15 cellular contexts compared by ENCODE assay signal in the genomic region with DNA sequence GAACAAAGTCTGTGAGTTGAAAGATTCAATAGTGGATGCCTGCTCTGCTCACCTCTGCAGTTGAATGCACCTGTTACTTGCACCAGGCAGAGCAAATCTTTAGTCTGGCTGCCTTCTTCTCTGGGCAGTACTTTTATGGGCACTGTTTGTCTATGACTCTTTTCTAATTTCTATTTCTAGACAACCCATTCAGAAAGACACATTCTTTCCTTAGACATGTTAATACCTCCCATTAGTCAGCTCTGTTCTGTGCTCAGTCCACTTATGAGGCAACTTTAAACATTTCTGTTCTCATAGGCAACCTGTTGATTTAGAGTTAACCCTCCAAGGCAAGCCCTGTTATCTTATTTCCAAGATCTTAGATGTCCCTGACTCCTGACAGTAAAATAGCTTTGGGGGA.
DNase-seq lines count a peak whose midpoint lies in the region; ATAC-seq and TF ChIP-seq lines count a peak whose summit lies in the region.
"Had no signal": no experiment of that assay in that cellular context is flagged by ENCODE, and none has a peak within 500 bp of the region (broad histone marks: within the 10 kb centered on the region; RNA-seq: fewer than 3 reads in every experiment).

No MANE protein-coding gene starts in this region.

- H3K4me3 ChIP-seq in AG10803 (ENCODE audit: low read length) (no peak overlapping the region), heart left ventricle (no peak overlapping the region), rectal smooth muscle tissue (ENCODE audit: low read length) (no peak overlapping the region)
- H3K4me3 ChIP-seq: adrenal gland, ovary had no signal

- no peaks in the 10 kb centered on the region for H3K27me3 ChIP-seq in heart left ventricle
- no peaks in the 10 kb centered on the region for H3K27me3 ChIP-seq in rectal smooth muscle tissue (ENCODE audit: control insufficient read depth, insufficient read depth, low read length)
- H3K27me3 ChIP-seq: adrenal gland, ovary had no signal

- DNase-seq in AG10803 (ENCODE audit: low read depth) = peak; percentile 58
- DNase-seq in amniotic epithelial cell (ENCODE audit: low read depth) = peak; percentile 95
- no peak for DNase-seq in heart left ventricle
- DNase-seq in GM19240 (ENCODE audit: insufficient read length, low spot score) = no peak
- no peak for DNase-seq in D341Med (ENCODE audit: low spot score)
- DNase-seq: activated CD4-positive, alpha-beta T cell treated with anti-CD3 and anti-CD28 coated beads, Interleukin-2, amount 50 U/mL, for 4 hours; activated T-cell treated with anti-CD3 and anti-CD28 coated beads, Interleukin-2, amount 50 U/mL, for 72 hours; adrenal gland; foreskin melanocyte; midbrain; NCI-H1105 treated with DMSO at 0.1 percent for 48 hours; ovary had no signal

- no peaks in the 10 kb centered on the region for H3K36me3 ChIP-seq in heart left ventricle
- H3K36me3 ChIP-seq in rectal smooth muscle tissue (ENCODE audit: control insufficient read depth, insufficient read depth, low read length) = no peaks in the 10 kb centered on the region
- H3K36me3 ChIP-seq: adrenal gland, ovary had no signal

- peak; percentile 50 to 78 (median 74) for ATAC-seq in heart left ventricle
- no peak for ATAC-seq in GM21723 (IDR thresholded peaks at IDR 0.05; ENCODE audit: unreplicated experiment)
- no peak for ATAC-seq in activated CD4-positive, CD25-positive, alpha-beta regulatory T cell treated with anti-CD3 and anti-CD28 coated beads, Interleukin-2, amount 50 U/mL, for 24 hours
- ATAC-seq: activated T-cell treated with anti-CD3 and anti-CD28 coated beads, Interleukin-2, amount 50 U/mL, for 72 hours had no signal

- H3K4me1 ChIP-seq in heart left ventricle (peaks cover 0 to 77% (median 32%) of the 10 kb centered on the region in 12 donors), rectal smooth muscle tissue (ENCODE audit: control insufficient read depth, insufficient read depth, low read length) (peaks cover 57% of the 10 kb centered on the region)
- H3K4me1 ChIP-seq: adrenal gland had no signal

- no peak overlapping the region for H3K9ac ChIP-seq in rectal smooth muscle tissue (ENCODE audit: low read length)

- no peaks in the 10 kb centered on the region for H3K9me3 ChIP-seq in heart left ventricle
- H3K9me3 ChIP-seq: adrenal gland, ovary had no signal

- no peak for TF ChIP-seq CTCF in AG10803 (conservative IDR thresholded peaks at IDR 0.05; ENCODE audit: low read length)
- no peak for TF ChIP-seq CTCF in heart left ventricle (IDR thresholded peaks at IDR 0.05)

- intact Hi-C loops in heart left ventricle (cut with DNase I) = loop anchor here in 1 of 10 donors (5.0 kb wide), 1 partner anchor 35 kb away; no protein-coding TSS in a partner anchor

- peak in 1 of 2 donors; percentile 70 for TF ChIP-seq POLR2A in heart left ventricle (IDR thresholded peaks at IDR 0.05)

- H3K27ac ChIP-seq in heart left ventricle = peak overlapping the region; percentile 44 to 93 (median 79)
- H3K27ac ChIP-seq in rectal smooth muscle tissue (ENCODE audit: low read depth, low read length) = peak overlapping the region; percentile 76
- H3K27ac ChIP-seq: adrenal gland, ovary had no signal

Comparison
In these comparisons a context has a peak if more than half of its experiments do, and no peak if none do; other contexts are left out.
1. DNase-seq: peak in AG10803 (single experiment) and amniotic epithelial cell (single experiment); none in heart left ventricle (0 of 5), GM19240 (single experiment) and D341Med (single experiment).
2. ATAC-seq: peak in heart left ventricle (4 of 4); none in GM21723 (single experiment) and activated CD4-positive, CD25-positive, alpha-beta regulatory T cell treated with anti-CD3 and anti-CD28 coated beads, Interleukin-2, amount 50 U/mL, for 24 hours (0 of 2).